In genomic region chr11:66728760-66729385, GRCh38 we compare ENCODE assay signal across 1 cellular context.
TF ChIP-seq lines count a peak whose summit lies in the region.

TSS of gene SPTBN2 (minus strand) at chr11:66729216. CDS start at chr11:66721240, 7,976 bp downstream.

TF ChIP-seq in K562, 482 proteins besides CTCF, POLR2A, EP300 and RAD21 (continued from another document and continues in another):
- TF ChIP-seq MEIS2 (IDR thresholded peaks at IDR 0.05; ENCODE audit: partially characterized antibody) (peak; percentile 69), ZKSCAN1 (IDR thresholded peaks at IDR 0.05; ENCODE audit: low read depth, low read length) (no peak), ZNF316 (IDR thresholded peaks at IDR 0.05) (peak; percentile 62), PURB (CRISPR knock-in tag; IDR thresholded peaks at IDR 0.05; ENCODE audit: low read depth) (no peak), NCOA6 (IDR thresholded peaks at IDR 0.05) (no peak), DACH1 (IDR thresholded peaks at IDR 0.05; ENCODE audit: partially characterized antibody) (peak; percentile 14), ERF (CRISPR knock-in tag; IDR thresholded peaks at IDR 0.05) (no peak), BRD9 (IDR thresholded peaks at IDR 0.05; ENCODE audit: low read depth, partially characterized antibody) (peak; percentile 42), TAF1 (IDR thresholded peaks at IDR 0.05; ENCODE audit: control insufficient read depth, extremely low read depth, insufficient read depth, low read length, severe bottlenecking) (peak; percentile 20), LARP7 (IDR thresholded peaks at IDR 0.05) (peak; percentile 87; the same call in 1 of the 2 replicates), ATF4 (CRISPR knock-in tag; IDR thresholded peaks at IDR 0.05) (no peak), UBTF (IDR thresholded peaks at IDR 0.05; ENCODE audit: borderline replicate concordance in 1 of 2, low read depth in 2 of 2, low read length in 2 of 2) (peak in 1 of 2 experiments; percentile 77; a peak in 2 of 4 replicates), MTA1 (IDR thresholded peaks at IDR 0.05; ENCODE audit: borderline replicate concordance) (peak; percentile 35; the same call in 1 of the 2 replicates), SMARCE1 (IDR thresholded peaks at IDR 0.05) (peak; percentile 70), POLR2AphosphoS5 (IDR thresholded peaks at IDR 0.05; ENCODE audit: control insufficient read depth, insufficient read depth, low read depth, low read length) (0 out of 2 replicates have a peak, but pooled peaks have one; percentile 10), ZBTB7A (IDR thresholded peaks at IDR 0.05; ENCODE audit: borderline replicate concordance, control insufficient read depth, low read depth, low read length) (peak; percentile 43; the same call in 1 of the 2 replicates), TEAD4 (IDR thresholded peaks at IDR 0.05; ENCODE audit: low read length) (peak; percentile 42; the same call in 1 of the 2 replicates), TEAD4 (CRISPR knock-in tag; IDR thresholded peaks at IDR 0.05; ENCODE audit: borderline replicate concordance) (no peak), CTCFL (IDR thresholded peaks at IDR 0.05; ENCODE audit: borderline replicate concordance, insufficient read depth, low read depth, low read length, poor library complexity, severe bottlenecking) (no peak), L3MBTL2 (IDR thresholded peaks at IDR 0.05) (0 out of 2 replicates have a peak, but pooled peaks have one; percentile 43), LEF1 (IDR thresholded peaks at IDR 0.05) (peak; percentile 41; the same call in 1 of the 2 replicates), ZNF583 (CRISPR knock-in tag; IDR thresholded peaks at IDR 0.05) (peak; percentile 13; the same call in 1 of the 2 replicates), GATAD2B (IDR thresholded peaks at IDR 0.05; ENCODE audit: borderline replicate concordance) (0 out of 2 replicates have a peak, but pooled peaks have one; percentile 20), ZNF77 (CRISPR knock-in tag; IDR thresholded peaks at IDR 0.05) (no peak), ZNF444 (CRISPR knock-in tag; IDR thresholded peaks at IDR 0.05) (no peak), TAL1 (IDR thresholded peaks at IDR 0.05) (peak; percentile 43; the same call in 1 of the 2 replicates), SAFB (IDR thresholded peaks at IDR 0.05; ENCODE audit: borderline replicate concordance, low read depth, low read length) (no peak), ARID4B (CRISPR knock-in tag; IDR thresholded peaks at IDR 0.05) (no peak), KDM2B (CRISPR knock-in tag; IDR thresholded peaks at IDR 0.05) (0 out of 2 replicates have a peak, but pooled peaks have one; percentile 3), CBFA2T2 (conservative IDR thresholded peaks at IDR 0.05) (peak; percentile 56), ZNF584 (CRISPR knock-in tag; IDR thresholded peaks at IDR 0.05; ENCODE audit: low read depth) (no peak), SREBF1 (IDR thresholded peaks at IDR 0.05; ENCODE audit: borderline replicate concordance, low read depth, low read length) (no peak), TARDBP (IDR thresholded peaks at IDR 0.05) (no peak), SIN3B (IDR thresholded peaks at IDR 0.05; ENCODE audit: low read depth) (no peak), SUPT5H (IDR thresholded peaks at IDR 0.05) (peak; percentile 47; the same call in 1 of the 2 replicates), ZEB2 (IDR thresholded peaks at IDR 0.05) (peak; percentile 51; the same call in 1 of the 2 replicates), NKRF (IDR thresholded peaks at IDR 0.05; ENCODE audit: borderline replicate concordance) (peak; percentile 28; the same call in 1 of the 2 replicates), ZNF592 (IDR thresholded peaks at IDR 0.05) (peak; percentile 46; the same call in 1 of the 2 replicates)
- TF ChIP-seq, protein P1, sequence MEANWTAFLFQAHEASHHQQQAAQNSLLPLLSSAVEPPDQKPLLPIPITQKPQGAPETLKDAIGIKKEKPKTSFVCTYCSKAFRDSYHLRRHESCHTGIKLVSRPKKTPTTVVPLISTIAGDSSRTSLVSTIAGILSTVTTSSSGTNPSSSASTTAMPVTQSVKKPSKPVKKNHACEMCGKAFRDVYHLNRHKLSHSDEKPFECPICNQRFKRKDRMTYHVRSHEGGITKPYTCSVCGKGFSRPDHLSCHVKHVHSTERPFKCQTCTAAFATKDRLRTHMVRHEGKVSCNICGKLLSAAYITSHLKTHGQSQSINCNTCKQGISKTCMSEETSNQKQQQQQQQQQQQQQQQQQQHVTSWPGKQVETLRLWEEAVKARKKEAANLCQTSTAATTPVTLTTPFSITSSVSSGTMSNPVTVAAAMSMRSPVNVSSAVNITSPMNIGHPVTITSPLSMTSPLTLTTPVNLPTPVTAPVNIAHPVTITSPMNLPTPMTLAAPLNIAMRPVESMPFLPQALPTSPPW (CRISPR knock-in tag; IDR thresholded peaks at IDR 0.05): peak; percentile 65
- TF ChIP-seq, protein P2, sequence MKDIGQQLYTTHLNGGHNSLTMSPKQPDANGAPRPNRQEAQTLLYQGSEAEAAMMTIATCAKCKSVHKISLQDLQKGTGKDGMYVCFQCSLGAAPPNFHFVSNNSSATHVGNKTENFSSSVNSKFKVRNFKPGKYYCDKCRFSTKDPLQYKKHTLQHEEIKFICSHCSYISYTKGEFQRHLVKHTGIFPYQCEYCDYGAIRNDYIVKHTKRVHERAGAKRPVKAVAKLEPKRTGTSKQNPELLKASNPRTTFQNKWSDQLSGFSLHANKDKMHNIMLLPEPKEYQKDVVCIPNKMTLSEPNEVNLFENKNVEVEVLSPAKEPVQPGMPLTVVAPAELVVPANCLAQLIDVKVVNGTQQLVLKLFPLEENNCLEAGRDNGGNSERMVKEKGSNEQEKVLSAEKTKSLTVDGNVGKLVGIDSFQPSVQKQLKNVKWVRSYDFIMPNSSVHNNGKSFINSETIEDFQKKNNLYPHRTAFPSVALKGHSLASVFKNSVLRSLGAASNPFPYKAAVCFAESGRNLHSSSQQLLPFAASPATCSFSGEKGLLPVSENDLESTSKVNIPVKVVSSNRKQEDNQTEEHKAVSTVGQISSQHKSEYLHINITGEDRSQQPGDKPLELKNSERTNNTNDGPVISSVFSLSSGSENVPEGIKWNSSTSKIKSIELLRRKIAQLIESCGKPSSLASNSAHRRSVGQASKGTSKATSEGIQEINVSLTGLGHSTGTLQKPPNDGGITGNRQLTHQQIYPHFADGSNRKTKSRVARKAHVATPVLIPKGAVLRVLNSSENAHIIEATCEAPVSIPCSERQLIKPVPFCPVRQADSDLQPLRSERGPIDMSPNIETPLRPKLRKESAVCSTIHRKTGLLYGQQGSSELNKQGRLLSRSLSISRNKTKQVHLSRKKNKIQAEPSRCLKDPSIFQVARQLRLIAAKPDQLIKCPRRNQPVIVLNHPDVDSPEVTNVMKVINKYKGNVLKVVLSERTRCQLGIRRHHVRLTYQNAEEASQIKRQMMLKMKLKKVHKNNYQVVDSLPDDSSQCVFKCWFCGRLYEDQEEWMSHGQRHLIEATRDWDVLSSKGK (CRISPR knock-in tag; IDR thresholded peaks at IDR 0.05): no peak
